16 cellular contexts compared by ENCODE assay signal in genomic region chr20:20212675-20213096, GRCh38.
DNase-seq lines count a peak whose midpoint lies in the region; ATAC-seq and TF ChIP-seq lines count a peak whose summit lies in the region.
"Had no signal": no experiment of that assay in that cellular context is flagged by ENCODE, and none has a peak within 500 bp of the region (broad histone marks: within the 10 kb centered on the region; RNA-seq: fewer than 3 reads in every experiment).

No MANE protein-coding gene starts in this region.

- H3K27ac ChIP-seq in right atrium auricular region (peak overlapping the region in 1 of 2 donors; percentile 51), gastrocnemius medialis (peak overlapping the region; percentile 51 to 84 (median 80)), vagina (no peak overlapping the region)
- H3K27ac ChIP-seq: A549, PC-9, testis had no signal

- H3K4me3 ChIP-seq in right atrium auricular region: no peak overlapping the region
- no peak overlapping the region for H3K4me3 ChIP-seq in gastrocnemius medialis
- H3K4me3 ChIP-seq in vagina: no peak overlapping the region
- H3K4me3 ChIP-seq: A549, PC-9, testis had no signal

- TF ChIP-seq CTCF in right atrium auricular region (IDR thresholded peaks at IDR 0.05) (no peak), gastrocnemius medialis (IDR thresholded peaks at IDR 0.05 in 4 of 5, conservative IDR thresholded peaks at IDR 0.05 in 1 of 5) (no peak), vagina (IDR thresholded peaks at IDR 0.05) (no peak)

- H3K4me1 ChIP-seq in right atrium auricular region (peaks cover 0 to 15% of the 10 kb centered on the region in 2 donors), gastrocnemius medialis (peaks cover 48 to 55% of the 10 kb centered on the region in 2 donors), vagina (no peaks in the 10 kb centered on the region)
- H3K4me1 ChIP-seq: A549, testis had no signal

- ATAC-seq in Right ventricle myocardium inferior (peak; percentile 67), gastrocnemius medialis (peak; percentile 70 to 72), HG03432 (IDR thresholded peaks at IDR 0.05; ENCODE audit: unreplicated experiment) (no peak), HG02884 (IDR thresholded peaks at IDR 0.05; ENCODE audit: unreplicated experiment) (no peak)
- ATAC-seq: A549; activated CD8-positive, alpha-beta T cell treated with anti-CD3 and anti-CD28 coated beads, Interleukin-2, amount 10 ng/mL, durations not matched to agents 7 days and 5 days had no signal

- TF ChIP-seq POLR2A in gastrocnemius medialis (IDR thresholded peaks at IDR 0.05) (peak; percentile 63 to 72), vagina (IDR thresholded peaks at IDR 0.05) (no peak)

- intact Hi-C loops in Right ventricle myocardium inferior (cut with DNase I): loop anchor here (5.0 kb wide), 1 partner anchor 75 kb away; no protein-coding TSS in a partner anchor
- intact Hi-C loops in gastrocnemius medialis (cut with DNase I; ENCODE audit: low total_unique reads): loop anchor here (2.0 to 10.0 kb wide), 2 partner anchors 74 to 492 kb away; no protein-coding TSS in a partner anchor
- intact Hi-C loops in vagina (cut with DNase I): no loop called here

- H3K27me3 ChIP-seq in right atrium auricular region: no peaks in the 10 kb centered on the region
- H3K27me3 ChIP-seq in gastrocnemius medialis: no peaks in the 10 kb centered on the region
- no peaks in the 10 kb centered on the region for H3K27me3 ChIP-seq in vagina
- H3K27me3 ChIP-seq: testis had no signal

- DNase-seq in Right ventricle myocardium inferior (ENCODE audit: missing footprints) (peak; percentile 73), right atrium auricular region (ENCODE audit: low spot score) (no peak), NCI-H187 (lab: John Stamatoyannopoulos, UW) (peak; percentile 82 to 89), NCI-H774 (lab: John Stamatoyannopoulos, UW) (peak; percentile 72), gastrocnemius medialis (peak; percentile 65 to 87), vagina (ENCODE audit: extremely low spot score in 2 of 2) (no peak)
- DNase-seq: activated CD8-positive, alpha-beta T cell treated with anti-CD3 and anti-CD28 coated beads, Interleukin-2, amount 10 ng/mL, durations not matched to agents 7 days and 5 days; CD8-positive, alpha-beta memory T cell; cerebellar nuclear complex; endodermal cell; GOT3; PC-9; testis had no signal

- in situ Hi-C loops in gastrocnemius medialis (cut with MboI; ENCODE audit: low sequenced_read_pairs in 4 of 4): loop anchor here in 1 of 4 donors (10.0 kb wide), 1 partner anchor 128 kb away; no protein-coding TSS in a partner anchor

- H3K9me3 ChIP-seq in right atrium auricular region (no peaks in the 10 kb centered on the region), gastrocnemius medialis (no peaks in the 10 kb centered on the region), vagina (no peaks in the 10 kb centered on the region)
- H3K9me3 ChIP-seq: A549, testis had no signal

- no peaks in the 10 kb centered on the region for H3K36me3 ChIP-seq in right atrium auricular region
- no peaks in the 10 kb centered on the region for H3K36me3 ChIP-seq in gastrocnemius medialis
- no peaks in the 10 kb centered on the region for H3K36me3 ChIP-seq in vagina

Comparison
In these comparisons a context has a peak if more than half of its experiments do, and no peak if none do; other contexts are left out.
1. DNase-seq: peak in Right ventricle myocardium inferior (single experiment), NCI-H187 (2 of 2), NCI-H774 (single experiment) and gastrocnemius medialis (2 of 2); none in right atrium auricular region (single experiment) and vagina (0 of 2).
2. ATAC-seq: peak in Right ventricle myocardium inferior (single experiment) and gastrocnemius medialis (2 of 2); none in HG03432 (single experiment) and HG02884 (single experiment).
3. POLR2A ChIP-seq: peak in gastrocnemius medialis (2 of 2); none in vagina (0 of 2).